8 cellular contexts compared by ENCODE assay signal in genomic region chr2:53970898-53971681, GRCh38.
DNase-seq lines count a peak whose midpoint lies in the region; ATAC-seq and TF ChIP-seq lines count a peak whose summit lies in the region.

Gene PSME4, minus strand, starts transcription at chr2:53970993. Its CDS starts 209 bp downstream, at chr2:53970784.

- ATAC-seq in HG03378 (IDR thresholded peaks at IDR 0.05; ENCODE audit: unreplicated experiment): peak; percentile 56

- TF ChIP-seq POLR2A in GM19193 (IDR thresholded peaks at IDR 0.05; ENCODE audit: extremely low read depth, insufficient read depth, insufficient read length): peak; percentile 94

- DNase-seq in Ammon's horn (ENCODE audit: low spot score): peak; percentile 94
- peak; percentile 79 for DNase-seq in NCI-H510A treated with DMSO at 0.1 percent for 48 hours (lab: John Stamatoyannopoulos, UW)
- peak; percentile 91 to 95 for DNase-seq in activated CD4-positive, alpha-beta T cell treated with anti-CD3 and anti-CD28 coated beads for 4 hours
- peak; percentile 70 for DNase-seq in kidney glomerular epithelial cell (lab: John Stamatoyannopoulos, UW)
- peak; percentile 86 to 93 for DNase-seq in stimulated activated CD4-positive, alpha-beta T cell treated with anti-CD3 and anti-CD28 coated beads, Interleukin-15, amount 100 ng/mL, for 48 hours (ENCODE audit: low read depth in 2 of 2)

- H3K27ac ChIP-seq in cingulate gyrus (ENCODE audit: low read depth, low read length): peak within 1 kb of the TSS; percentile 88

Comparison
In these comparisons a context has a peak if more than half of its experiments do, and no peak if none do; other contexts are left out.
1. Peak in every context shown above with its lines: DNase-seq, ATAC-seq and H3K27ac ChIP-seq.